In genomic region chr17:64401244-64401860, GRCh38 we compare ENCODE assay signal across 1 cellular context.
TF ChIP-seq lines count a peak whose summit lies in the region.

No MANE protein-coding gene starts in this region.

TF ChIP-seq in endothelial cell of umbilical vein, 7 proteins besides CTCF, POLR2A, EP300 and RAD21:
- TF ChIP-seq EZH2 (IDR thresholded peaks at IDR 0.05; ENCODE audit: borderline replicate concordance, low read depth, low read length, severe bottlenecking) (no peak), GATA2 (IDR thresholded peaks at IDR 0.05; ENCODE audit: insufficient read depth, insufficient read length, low read depth, low read length) (no peak), MYC (IDR thresholded peaks at IDR 0.05; ENCODE audit: low read depth, low read length) (no peak), POLR2AphosphoS5 (IDR thresholded peaks at IDR 0.05; ENCODE audit: insufficient read depth, low read depth, low read length) (no peak), FOS (IDR thresholded peaks at IDR 0.05; ENCODE audit: borderline replicate concordance, insufficient read depth, low read length) (no peak), MAX (IDR thresholded peaks at IDR 0.05; ENCODE audit: insufficient read depth, insufficient read length) (no peak), JUN (IDR thresholded peaks at IDR 0.05; ENCODE audit: borderline replicate concordance, insufficient read depth, insufficient read length, low read depth) (no peak)
TF ChIP-seq in endothelial cell of umbilical vein: peak in this region for 0.
